19 cellular contexts compared by ENCODE assay signal in genomic region chr5:119363271-119363670, GRCh38. TPM values are rescaled to one million over a fixed set of nuclear protein-coding genes. Genes with fewer than 3 reads are reported as not detected.
DNase-seq lines count a peak whose midpoint lies in the region; ATAC-seq, FAIRE-seq and TF ChIP-seq lines count a peak whose summit lies in the region.
"Had no signal": no experiment of that assay in that cellular context is flagged by ENCODE, and none has a peak within 500 bp of the region (broad histone marks: within the 10 kb centered on the region; RNA-seq: fewer than 3 reads in every experiment).

No MANE protein-coding gene starts in this region.

- no peaks in the 10 kb centered on the region for H3K9me3 Mint-ChIP-seq in T-helper 2 cell treated with Interferon-gamma antibody and Interleukin-4, amounts not matched to agents 5 μg/mL and 100 μg/mL, for 36 hours
- no peaks in the 10 kb centered on the region for H3K9me3 Mint-ChIP-seq in activated T-helper 17 cell treated with anti-CD3 and anti-CD28 coated beads, Interleukin-2, amount 50 U/mL, for 72 hours
- H3K9me3 Mint-ChIP-seq in natural killer cell treated with Interleukin-12 subunit alpha and Interleukin-12 subunit beta and Interleukin-15 and Interleukin-18, amount 100 ng/mL, for 72 hours, result no peaks in the 10 kb centered on the region
- H3K9me3 Mint-ChIP-seq: type B pancreatic cell had no signal

- peak; percentile 42 for FAIRE-seq in GM19239 (lab: Jason Lieb, UNC)
- FAIRE-seq: H1 had no signal

- no peaks in the 10 kb centered on the region for H3K9me3 ChIP-seq in gastrocnemius medialis
- H3K9me3 ChIP-seq: psoas muscle, spleen had no signal

- H3K27ac ChIP-seq in gastrocnemius medialis, result no peak overlapping the region
- H3K27ac ChIP-seq: BLaER1, KMS-11, psoas muscle had no signal

- in situ Hi-C loops in gastrocnemius medialis (cut with MboI; ENCODE audit: low sequenced_read_pairs in 4 of 4), result no loop called here

- no peak overlapping the region for H3K4me3 ChIP-seq in gastrocnemius medialis
- H3K4me3 ChIP-seq: BLaER1, psoas muscle had no signal

- H3K27ac Mint-ChIP-seq in T-helper 2 cell treated with Interferon-gamma antibody and Interleukin-4, amounts not matched to agents 5 μg/mL and 100 μg/mL, for 36 hours, result peak overlapping the region; percentile 58
- peak overlapping the region; percentile 92 for H3K27ac Mint-ChIP-seq in activated T-helper 17 cell treated with anti-CD3 and anti-CD28 coated beads, Interleukin-2, amount 50 U/mL, for 72 hours
- peak overlapping the region; percentile 85 to 99 for H3K27ac Mint-ChIP-seq in natural killer cell treated with Interleukin-12 subunit alpha and Interleukin-12 subunit beta and Interleukin-15 and Interleukin-18, amount 100 ng/mL, for 72 hours
- H3K27ac Mint-ChIP-seq: type B pancreatic cell had no signal

- H3K4me3 Mint-ChIP-seq in T-helper 2 cell treated with Interferon-gamma antibody and Interleukin-4, amounts not matched to agents 5 μg/mL and 100 μg/mL, for 36 hours, result no peak overlapping the region
- H3K4me3 Mint-ChIP-seq in activated T-helper 17 cell treated with anti-CD3 and anti-CD28 coated beads, Interleukin-2, amount 50 U/mL, for 72 hours, result peak overlapping the region; percentile 85
- H3K4me3 Mint-ChIP-seq in natural killer cell treated with Interleukin-12 subunit alpha and Interleukin-12 subunit beta and Interleukin-15 and Interleukin-18, amount 100 ng/mL, for 72 hours, result peak overlapping the region; percentile 97
- H3K4me3 Mint-ChIP-seq: type B pancreatic cell had no signal

- H3K27me3 ChIP-seq in gastrocnemius medialis, result no peaks in the 10 kb centered on the region
- H3K27me3 ChIP-seq: BLaER1, spleen had no signal

- no peak for TF ChIP-seq POLR2A in gastrocnemius medialis (IDR thresholded peaks at IDR 0.05)

- no peak for DNase-seq in T-helper 2 cell treated with Interferon-gamma antibody and Interleukin-4, amounts not matched to agents 5 μg/mL and 100 μg/mL, for 36 hours (ENCODE audit: low spot score)
- DNase-seq in T-helper 2 cell (no peak), GM19239 (ENCODE audit: insufficient read length, low spot score) (no peak), NCI-H2227 (lab: John Stamatoyannopoulos, UW; ENCODE audit: unreplicated experiment) (no peak), gastrocnemius medialis (no peak), head of caudate nucleus (no peak)
- DNase-seq in natural killer cell treated with Interleukin-12 subunit alpha and Interleukin-12 subunit beta and Interleukin-15 and Interleukin-18, amount 100 ng/mL, for 72 hours (ENCODE audit: low spot score), result no peak
- DNase-seq: 8988T; activated CD4-positive, CD25-positive, alpha-beta regulatory T cell; anterior cingulate cortex; hippocampal formation; NK-92 treated with Interleukin-12 subunit alpha and Interleukin-12 subunit beta, amount 100 ng/mL, for 24 hours; psoas muscle; spleen had no signal

- no peaks in the 10 kb centered on the region for H3K4me1 ChIP-seq in gastrocnemius medialis
- H3K4me1 ChIP-seq: psoas muscle had no signal

- H3K36me3 Mint-ChIP-seq in T-helper 2 cell treated with Interferon-gamma antibody and Interleukin-4, amounts not matched to agents 5 μg/mL and 100 μg/mL, for 36 hours (ENCODE audit: low read depth), result peaks cover 65% of the 10 kb centered on the region
- peaks cover 100% of the 10 kb centered on the region for H3K36me3 Mint-ChIP-seq in activated T-helper 17 cell treated with anti-CD3 and anti-CD28 coated beads, Interleukin-2, amount 50 U/mL, for 72 hours (ENCODE audit: low read depth)
- peaks cover 50% of the 10 kb centered on the region for H3K36me3 Mint-ChIP-seq in natural killer cell treated with Interleukin-12 subunit alpha and Interleukin-12 subunit beta and Interleukin-15 and Interleukin-18, amount 100 ng/mL, for 72 hours

- TF ChIP-seq CTCF in gastrocnemius medialis (IDR thresholded peaks at IDR 0.05 in 4 of 5, conservative IDR thresholded peaks at IDR 0.05 in 1 of 5), result no peak

- no peaks in the 10 kb centered on the region for H3K36me3 ChIP-seq in gastrocnemius medialis

- H3K27me3 Mint-ChIP-seq in T-helper 2 cell treated with Interferon-gamma antibody and Interleukin-4, amounts not matched to agents 5 μg/mL and 100 μg/mL, for 36 hours (ENCODE audit: low read depth), result no peaks in the 10 kb centered on the region
- H3K27me3 Mint-ChIP-seq in activated T-helper 17 cell treated with anti-CD3 and anti-CD28 coated beads, Interleukin-2, amount 50 U/mL, for 72 hours, result no peaks in the 10 kb centered on the region
- H3K27me3 Mint-ChIP-seq in natural killer cell treated with Interleukin-12 subunit alpha and Interleukin-12 subunit beta and Interleukin-15 and Interleukin-18, amount 100 ng/mL, for 72 hours, result no peaks in the 10 kb centered on the region

- peaks cover 87% of the 10 kb centered on the region for H3K4me1 Mint-ChIP-seq in T-helper 2 cell treated with Interferon-gamma antibody and Interleukin-4, amounts not matched to agents 5 μg/mL and 100 μg/mL, for 36 hours (ENCODE audit: low read depth)
- peaks cover 87% of the 10 kb centered on the region for H3K4me1 Mint-ChIP-seq in activated T-helper 17 cell treated with anti-CD3 and anti-CD28 coated beads, Interleukin-2, amount 50 U/mL, for 72 hours
- H3K4me1 Mint-ChIP-seq in natural killer cell treated with Interleukin-12 subunit alpha and Interleukin-12 subunit beta and Interleukin-15 and Interleukin-18, amount 100 ng/mL, for 72 hours (ENCODE audit: low read depth in 2 of 2), result peaks cover 84 to 97% of the 10 kb centered on the region in 2 donors

- intact Hi-C loops in gastrocnemius medialis (cut with DNase I; ENCODE audit: low total_unique reads) (no loop called here), head of caudate nucleus (cut with DNase I) (no loop called here)

- ATAC-seq in activated T-helper 17 cell treated with anti-CD3 and anti-CD28 coated beads, Interleukin-2, amount 50 U/mL, for 72 hours (replicated peaks), result no peak
- ATAC-seq in natural killer cell treated with Interleukin-12 subunit alpha and Interleukin-12 subunit beta and Interleukin-15 and Interleukin-18, amount 100 ng/mL, for 72 hours, result no peak
- no peak for ATAC-seq in gastrocnemius medialis
- ATAC-seq: psoas muscle had no signal

RNA-seq across cellular contexts. Expression of gene TNFAIP8, which starts 7.5 kb away (rescaled TPM):
- 100 to 1,000 TPM; 129 to 170 TPM for total RNA-seq in activated T-helper 17 cell treated with anti-CD3 and anti-CD28 coated beads, Interleukin-2, amount 50 U/mL, for 72 hours
- 100 to 1,000 TPM; 131 to 333 TPM for total RNA-seq in natural killer cell treated with Interleukin-12 subunit alpha and Interleukin-12 subunit beta and Interleukin-15 and Interleukin-18, amount 100 ng/mL, for 72 hours
- 1 to 10 TPM in 3 of 4 donors, under 1 TPM in 1; 0.20 to 5.8 (median 2.0) TPM for total RNA-seq in gastrocnemius medialis

Comparison
In these comparisons a context has a peak if more than half of its experiments do, and no peak if none do; other contexts are left out.
1. RNA of gene TNFAIP8, which starts 7.5 kb away (total RNA-seq): 131 to 333 TPM in natural killer cell treated with Interleukin-12 subunit alpha and Interleukin-12 subunit beta and Interleukin-15 and Interleukin-18, amount 100 ng/mL, for 72 hours and 129 to 170 TPM in activated T-helper 17 cell treated with anti-CD3 and anti-CD28 coated beads, Interleukin-2, amount 50 U/mL, for 72 hours; 0.20 to 5.8 TPM in gastrocnemius medialis; every median in the first group is over 10 times any median in the second.
2. Peak in every context shown above with its lines, with median percentiles within 50 percentile points of each other: H3K27ac Mint-ChIP-seq.